Comparison of ENCODE assay signal across 1 cellular context in the genomic region with DNA sequence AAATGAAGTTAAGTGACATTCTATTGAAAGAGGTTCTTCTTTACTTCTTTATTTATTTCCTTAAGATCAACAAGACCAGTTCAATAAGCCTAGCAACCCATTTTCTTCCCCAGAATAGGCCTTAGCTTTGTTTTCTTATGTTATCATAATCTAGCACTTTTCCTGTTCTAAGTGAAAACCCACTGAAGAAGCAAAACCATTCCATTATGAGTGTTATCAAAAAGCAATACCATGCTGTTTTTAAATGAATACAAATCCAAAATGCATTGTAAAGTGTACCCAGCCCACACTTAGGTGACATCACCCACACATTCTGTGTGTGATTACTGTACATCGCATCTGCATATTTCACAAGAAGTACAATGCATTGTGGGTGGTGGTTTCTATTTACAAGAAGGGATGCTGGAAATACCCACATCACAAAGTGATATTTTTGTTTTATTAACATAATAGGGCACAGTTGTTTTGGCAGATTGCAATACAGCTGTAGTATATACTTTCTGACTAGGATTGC.
TF ChIP-seq lines count a peak whose summit lies in the region.

No MANE protein-coding gene starts in this region.

TF ChIP-seq in WTC11, 78 proteins besides CTCF, POLR2A, EP300 and RAD21 (continued from another document):
- TF ChIP-seq ATF2 (CRISPR knock-in tag; IDR thresholded peaks at IDR 0.05; ENCODE audit: borderline replicate concordance, low read depth) = no peak
- no peak for TF ChIP-seq PREB (CRISPR knock-in tag; IDR thresholded peaks at IDR 0.05; ENCODE audit: borderline replicate concordance)
- no peak for TF ChIP-seq NR1H2 (CRISPR knock-in tag; IDR thresholded peaks at IDR 0.05)
- TF ChIP-seq ZNF232 (CRISPR knock-in tag; IDR thresholded peaks at IDR 0.05) = no peak
- TF ChIP-seq, protein P1, sequence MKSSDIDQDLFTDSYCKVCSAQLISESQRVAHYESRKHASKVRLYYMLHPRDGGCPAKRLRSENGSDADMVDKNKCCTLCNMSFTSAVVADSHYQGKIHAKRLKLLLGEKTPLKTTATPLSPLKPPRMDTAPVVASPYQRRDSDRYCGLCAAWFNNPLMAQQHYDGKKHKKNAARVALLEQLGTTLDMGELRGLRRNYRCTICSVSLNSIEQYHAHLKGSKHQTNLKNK (CRISPR knock-in tag; IDR thresholded peaks at IDR 0.05) = no peak
- no peak for TF ChIP-seq HMGA2 (CRISPR knock-in tag; IDR thresholded peaks at IDR 0.05)
- TF ChIP-seq ZNF138 (CRISPR knock-in tag; conservative IDR thresholded peaks at IDR 0.05) = no peak
- TF ChIP-seq USF2 (CRISPR knock-in tag; IDR thresholded peaks at IDR 0.05) = no peak
- no peak for TF ChIP-seq ZNF317 (CRISPR knock-in tag; IDR thresholded peaks at IDR 0.05; ENCODE audit: borderline replicate concordance, low read depth)
- TF ChIP-seq ELF4 (CRISPR knock-in tag; IDR thresholded peaks at IDR 0.05; ENCODE audit: low read depth) = no peak
- no peak for TF ChIP-seq ZNF416 (CRISPR knock-in tag; IDR thresholded peaks at IDR 0.05)
